ENCODE assay signal across 18 cellular contexts in genomic region chr9:101440714-101441230, GRCh38. TPM values are rescaled to one million over a fixed set of nuclear protein-coding genes. Genes with fewer than 3 reads are reported as not detected.
A peak's percentile ranks its signal among the peaks of the same experiment; 100 is the strongest.
DNase-seq lines count a peak whose midpoint lies in the region; ATAC-seq and TF ChIP-seq lines count a peak whose summit lies in the region.
"Had no signal": no experiment of that assay in that cellular context is flagged by ENCODE, and none has a peak within 500 bp of the region (broad histone marks: within the 10 kb centered on the region; RNA-seq: fewer than 3 reads in every experiment).

No MANE protein-coding gene starts in this region.

- H3K27me3 ChIP-seq in hepatocyte = no peaks in the 10 kb centered on the region
- H3K27me3 ChIP-seq in right lobe of liver = no peaks in the 10 kb centered on the region
- no peaks in the 10 kb centered on the region for H3K27me3 ChIP-seq in suprapubic skin

- TF ChIP-seq POLR2A in right lobe of liver (IDR thresholded peaks at IDR 0.05) (peak; percentile 63), suprapubic skin (IDR thresholded peaks at IDR 0.05) (no peak)

- H3K27ac Mint-ChIP-seq in activated T-helper 2 cell treated with anti-CD3 and anti-CD28 coated beads, Interferon-gamma antibody, Interleukin-2, Interleukin-4, amounts not matched to agents 10 μg/mL and 5 μg/mL and 100 μg/mL, durations not matched to agents 14 hours and 24 hours and 36 hours = no peak overlapping the region
- no peak overlapping the region for H3K27ac Mint-ChIP-seq in activated CD4-positive, alpha-beta T cell treated with anti-CD3 and anti-CD28 coated beads for 36 hours
- H3K27ac Mint-ChIP-seq: CD4-positive, alpha-beta T cell; HFFc6; IgD-negative memory B cell had no signal

- H3K4me3 Mint-ChIP-seq in activated T-helper 2 cell treated with anti-CD3 and anti-CD28 coated beads, Interferon-gamma antibody, Interleukin-2, Interleukin-4, amounts not matched to agents 10 μg/mL and 5 μg/mL and 100 μg/mL, durations not matched to agents 14 hours and 24 hours and 36 hours (ENCODE audit: low read depth) = no peak overlapping the region
- no peak overlapping the region for H3K4me3 Mint-ChIP-seq in activated CD4-positive, alpha-beta T cell treated with anti-CD3 and anti-CD28 coated beads for 36 hours
- H3K4me3 Mint-ChIP-seq: CD4-positive, alpha-beta T cell; HFFc6; IgD-negative memory B cell had no signal

- CTCF ChIA-PET in OCI-LY7 (lab: Charles Lee; ENCODE audit: unreplicated experiment) = no interaction called here
- CTCF ChIA-PET in activated CD4-positive, alpha-beta T cell treated with anti-CD3 and anti-CD28 coated beads for 36 hours (lab: Charles Lee) = no interaction called here

- peaks cover 15% of the 10 kb centered on the region for H3K27me3 Mint-ChIP-seq in activated T-helper 2 cell treated with anti-CD3 and anti-CD28 coated beads, Interferon-gamma antibody, Interleukin-2, Interleukin-4, amounts not matched to agents 10 μg/mL and 5 μg/mL and 100 μg/mL, durations not matched to agents 14 hours and 24 hours and 36 hours (ENCODE audit: low read depth)
- peaks cover 29% of the 10 kb centered on the region for H3K27me3 Mint-ChIP-seq in activated CD4-positive, alpha-beta T cell treated with anti-CD3 and anti-CD28 coated beads for 36 hours

- no peaks in the 10 kb centered on the region for H4K20me1 ChIP-seq in OCI-LY7 (ENCODE audit: insufficient read depth, low read length)
- H4K20me1 ChIP-seq in hepatocyte (ENCODE audit: insufficient read depth, poor library complexity, severe bottlenecking) = no peaks in the 10 kb centered on the region

- H3K27ac ChIP-seq in OCI-LY7 (ENCODE audit: low read depth, low read length, poor library complexity, severe bottlenecking) (no peak overlapping the region), hepatocyte (peak overlapping the region; percentile 87), right lobe of liver (peak overlapping the region; percentile 83 to 99 (median 95)), suprapubic skin (no peak overlapping the region)
- H3K27ac ChIP-seq: 22Rv1 had no signal

- POLR2A ChIA-PET in OCI-LY7 (lab: Charles Lee) = no interaction called here
- POLR2A ChIA-PET in activated CD4-positive, alpha-beta T cell treated with anti-CD3 and anti-CD28 coated beads for 36 hours (lab: Charles Lee) = no interaction called here

- 59% methylated on average over 3 of the region's 3 CpGs for WGBS in hepatocyte (ENCODE audit: low lambda C conversion rate, missing lambda C conversion rate)
- 7% methylated on average over 3 of the region's 3 CpGs for WGBS in right lobe of liver (ENCODE audit: insufficient coverage, low coverage, low lambda C conversion rate, missing lambda C conversion rate)
- 55% methylated on average over 3 of the region's 3 CpGs for WGBS in suprapubic skin

- no peak for TF ChIP-seq EP300 in suprapubic skin (IDR thresholded peaks at IDR 0.05)

- H3K9me3 ChIP-seq in OCI-LY7 (ENCODE audit: low read length) (no peaks in the 10 kb centered on the region), hepatocyte (ENCODE audit: low read depth) (no peaks in the 10 kb centered on the region), right lobe of liver (no peaks in the 10 kb centered on the region), suprapubic skin (no peaks in the 10 kb centered on the region)
- H3K9me3 ChIP-seq: HAP-1 had no signal

- H2AFZ ChIP-seq in OCI-LY7 (ENCODE audit: low read length) = peak overlapping the region; percentile 46; the same call in 1 of the 2 replicates
- no peak overlapping the region for H2AFZ ChIP-seq in hepatocyte

- peak; percentile 6 to 34 (median 16) for ATAC-seq in right lobe of liver
- ATAC-seq in activated CD4-positive, alpha-beta T cell treated with anti-CD3 and anti-CD28 coated beads for 36 hours = no peak
- no peak for ATAC-seq in HG03378 (IDR thresholded peaks at IDR 0.05; ENCODE audit: unreplicated experiment)

- intact Hi-C loops in OCI-LY7 (cut with micrococcal nuclease; ENCODE audit: unreplicated experiment) (no loop called here), right lobe of liver (cut with DNase I) (loop anchor here in 1 of 2 donors (5.0 kb wide), 1 partner anchor 113 kb away; no protein-coding TSS in a partner anchor)
- intact Hi-C loops in activated T-helper 2 cell treated with anti-CD3 and anti-CD28 coated beads, Interferon-gamma antibody, Interleukin-2, Interleukin-4, amounts not matched to agents 10 μg/mL and 5 μg/mL and 100 μg/mL, durations not matched to agents 14 hours and 24 hours and 36 hours (cut with micrococcal nuclease) = no loop called here
- intact Hi-C loops in activated CD4-positive, alpha-beta T cell treated with anti-CD3 and anti-CD28 coated beads for 36 hours (cut with DNase I, micrococcal nuclease) = no loop called here

- H3K9me3 Mint-ChIP-seq in activated T-helper 2 cell treated with anti-CD3 and anti-CD28 coated beads, Interferon-gamma antibody, Interleukin-2, Interleukin-4, amounts not matched to agents 10 μg/mL and 5 μg/mL and 100 μg/mL, durations not matched to agents 14 hours and 24 hours and 36 hours = no peaks in the 10 kb centered on the region
- H3K9me3 Mint-ChIP-seq in activated CD4-positive, alpha-beta T cell treated with anti-CD3 and anti-CD28 coated beads for 36 hours (ENCODE audit: low read depth) = no peaks in the 10 kb centered on the region
- H3K9me3 Mint-ChIP-seq: CD4-positive, alpha-beta T cell; HFFc6 had no signal

- no peaks in the 10 kb centered on the region for H3K4me1 Mint-ChIP-seq in activated T-helper 2 cell treated with anti-CD3 and anti-CD28 coated beads, Interferon-gamma antibody, Interleukin-2, Interleukin-4, amounts not matched to agents 10 μg/mL and 5 μg/mL and 100 μg/mL, durations not matched to agents 14 hours and 24 hours and 36 hours (ENCODE audit: low read depth)
- no peaks in the 10 kb centered on the region for H3K4me1 Mint-ChIP-seq in activated CD4-positive, alpha-beta T cell treated with anti-CD3 and anti-CD28 coated beads for 36 hours

- no peaks in the 10 kb centered on the region for H3K79me2 ChIP-seq in OCI-LY7 (ENCODE audit: insufficient read depth, low read depth, low read length)
- no peaks in the 10 kb centered on the region for H3K79me2 ChIP-seq in hepatocyte

- H3K36me3 ChIP-seq in OCI-LY7 (ENCODE audit: insufficient read depth, low read length) (no peaks in the 10 kb centered on the region), hepatocyte (replicated peaks; ENCODE audit: insufficient read depth, low read depth) (no peaks in the 10 kb centered on the region), right lobe of liver (no peaks in the 10 kb centered on the region), suprapubic skin (no peaks in the 10 kb centered on the region)
- H3K36me3 ChIP-seq: HAP-1 had no signal

- DNase-seq in AML-193 (lab: John Stamatoyannopoulos, UW) = peak; percentile 12 to 24
- DNase-seq in OCI-LY7 (ENCODE audit: low spot score) = peak; percentile 30
- peak; percentile 37 for DNase-seq in hepatocyte (ENCODE audit: low spot score)
- peak in 1 of 3 donors; percentile 58 for DNase-seq in right lobe of liver
- no peak for DNase-seq in activated T-helper 2 cell treated with anti-CD3 and anti-CD28 coated beads, Interferon-gamma antibody, Interleukin-2, Interleukin-4, amounts not matched to agents 10 μg/mL and 5 μg/mL and 100 μg/mL, durations not matched to agents 14 hours and 24 hours and 36 hours (ENCODE audit: low spot score)
- no peak for DNase-seq in activated CD4-positive, alpha-beta T cell treated with anti-CD3 and anti-CD28 coated beads for 36 hours
- no peak for DNase-seq in suprapubic skin (ENCODE audit: low spot score in 2 of 2)
- DNase-seq: C1 segment of cervical spinal cord; CD4-positive, alpha-beta T cell; DND-41; GF-D8; HFFc6 had no signal

- H3K4me2 ChIP-seq in OCI-LY7 (ENCODE audit: low read length) (peak overlapping the region; percentile 37), hepatocyte (no peak overlapping the region)

- BruUV-seq in OCI-LY7 (replicated peaks; lab: Mats Ljungman, UMichigan) = no TSS peak

- H3K4me3 ChIP-seq in OCI-LY7 (ENCODE audit: low read depth, low read length, poor library complexity, severe bottlenecking) = no peak overlapping the region
- no peak overlapping the region for H3K4me3 ChIP-seq in hepatocyte
- peak overlapping the region in 2 of 3 donors; percentile 43 to 50 for H3K4me3 ChIP-seq in right lobe of liver
- H3K4me3 ChIP-seq in suprapubic skin = no peak overlapping the region
- H3K4me3 ChIP-seq: HAP-1 had no signal

- peaks cover 10% of the 10 kb centered on the region for H3K4me1 ChIP-seq in OCI-LY7 (ENCODE audit: insufficient read depth, low read length, poor library complexity, severe bottlenecking)
- peaks cover 13% of the 10 kb centered on the region for H3K4me1 ChIP-seq in hepatocyte (ENCODE audit: insufficient read depth)
- peaks cover 0 to 67% (median 10%) of the 10 kb centered on the region in 4 donors for H3K4me1 ChIP-seq in right lobe of liver
- H3K4me1 ChIP-seq in suprapubic skin = no peaks in the 10 kb centered on the region
- H3K4me1 ChIP-seq: HAP-1 had no signal

- H3K36me3 Mint-ChIP-seq in activated T-helper 2 cell treated with anti-CD3 and anti-CD28 coated beads, Interferon-gamma antibody, Interleukin-2, Interleukin-4, amounts not matched to agents 10 μg/mL and 5 μg/mL and 100 μg/mL, durations not matched to agents 14 hours and 24 hours and 36 hours (ENCODE audit: low read depth) = no peaks in the 10 kb centered on the region
- no peaks in the 10 kb centered on the region for H3K36me3 Mint-ChIP-seq in activated CD4-positive, alpha-beta T cell treated with anti-CD3 and anti-CD28 coated beads for 36 hours (ENCODE audit: low read depth)
- H3K36me3 Mint-ChIP-seq: IgD-negative memory B cell had no signal

- H3K9me2 ChIP-seq in OCI-LY7 (ENCODE audit: insufficient read depth, low read length) (no peaks in the 10 kb centered on the region), hepatocyte (replicated peaks; ENCODE audit: insufficient read depth) (no peaks in the 10 kb centered on the region)

- TF ChIP-seq CTCF in OCI-LY7 (conservative IDR thresholded peaks at IDR 0.05; ENCODE audit: low read length) = no peak
- no peak for TF ChIP-seq CTCF in hepatocyte (IDR thresholded peaks at IDR 0.05; ENCODE audit: poor library complexity)
- TF ChIP-seq CTCF in right lobe of liver (IDR thresholded peaks at IDR 0.05) = no peak
- no peak for TF ChIP-seq CTCF in suprapubic skin (IDR thresholded peaks at IDR 0.05)

RNA-seq across cellular contexts. Expression of gene ALDOB, which starts 5.2 kb away (rescaled TPM):
- total RNA-seq in OCI-LY7 (2014; rRNA removed; shearing (Covaris generic)) = not detected in 2 replicates
- total RNA-seq in OCI-LY7 (2022) (not detected in 2 replicates), hepatocyte (236 and 264 TPM in 2 replicates), right lobe of liver (1,000 to 10,000 TPM; 2,876 to 4,505 (median 3,144) TPM), suprapubic skin (10 to 100 TPM in 1 of 4 donors, 1 to 10 TPM in 3; 1.1 to 43.3 (median 2.0) TPM)
- polyA plus RNA-seq in hepatocyte = 44.0 and 71.6 TPM in 2 replicates
- not detected in 2 replicates for total RNA-seq in activated T-helper 2 cell treated with anti-CD3 and anti-CD28 coated beads, Interferon-gamma antibody, Interleukin-2, Interleukin-4, amounts not matched to agents 10 μg/mL and 5 μg/mL and 100 μg/mL, durations not matched to agents 14 hours and 24 hours and 36 hours
- not detected for total RNA-seq in activated CD4-positive, alpha-beta T cell treated with anti-CD3 and anti-CD28 coated beads for 36 hours
- total RNA-seq: A673; CD4-positive, alpha-beta T cell; H1; HFFc6 had no signal
- polyA plus RNA-seq: H1 had no signal

RNA-seq across cellular contexts. Expression of gene ZNF189, which starts 42.1 kb away (rescaled TPM):
- 11.0 and 11.7 TPM in 2 replicates for total RNA-seq in OCI-LY7 (2014; rRNA removed; shearing (Covaris generic))
- 17.3 and 17.8 TPM in 2 replicates for total RNA-seq in OCI-LY7 (2022)
- 50.0 and 60.3 TPM in 2 replicates for total RNA-seq in hepatocyte
- 11.1 and 13.6 TPM in 2 replicates for polyA plus RNA-seq in hepatocyte
- 1 to 10 TPM; 5.7 to 9.7 (median 8.2) TPM for total RNA-seq in right lobe of liver
- total RNA-seq in activated T-helper 2 cell treated with anti-CD3 and anti-CD28 coated beads, Interferon-gamma antibody, Interleukin-2, Interleukin-4, amounts not matched to agents 10 μg/mL and 5 μg/mL and 100 μg/mL, durations not matched to agents 14 hours and 24 hours and 36 hours = 10.6 and 11.0 TPM in 2 replicates
- 10 to 100 TPM; 10.2 to 13.1 TPM for total RNA-seq in activated CD4-positive, alpha-beta T cell treated with anti-CD3 and anti-CD28 coated beads for 36 hours
- 10 to 100 TPM in 2 of 4 donors, 1 to 10 TPM in 2; 6.1 to 14.9 (median 10.2) TPM for total RNA-seq in suprapubic skin

RNA-seq across cellular contexts. Expression of gene MRPL50, which starts 42.4 kb away (rescaled TPM):
- total RNA-seq in OCI-LY7 (2014; rRNA removed; shearing (Covaris generic)) = 17.7 and 18.5 TPM in 2 replicates
- total RNA-seq in OCI-LY7 (2022) (12.8 and 13.3 TPM in 2 replicates), hepatocyte (22.8 and 24.1 TPM in 2 replicates), right lobe of liver (1 to 10 TPM; 4.6 to 8.7 (median 6.7) TPM), suprapubic skin (10 to 100 TPM in 3 of 4 donors, 1 to 10 TPM in 1; 6.8 to 13.0 (median 11.2) TPM)
- polyA plus RNA-seq in hepatocyte = 23.1 and 23.7 TPM in 2 replicates
- total RNA-seq in activated T-helper 2 cell treated with anti-CD3 and anti-CD28 coated beads, Interferon-gamma antibody, Interleukin-2, Interleukin-4, amounts not matched to agents 10 μg/mL and 5 μg/mL and 100 μg/mL, durations not matched to agents 14 hours and 24 hours and 36 hours = 14.2 and 14.8 TPM in 2 replicates
- total RNA-seq in activated CD4-positive, alpha-beta T cell treated with anti-CD3 and anti-CD28 coated beads for 36 hours = 10 to 100 TPM; 15.5 to 17.0 TPM

RNA-seq across cellular contexts. Expression of gene BAAT, which starts 56.0 kb away (rescaled TPM):
- 0.13 TPM in 1 of 2 replicates, not detected in the other for total RNA-seq in OCI-LY7 (2014; rRNA removed; shearing (Covaris generic))
- total RNA-seq in OCI-LY7 (2022) = not detected in 2 replicates
- 41.8 and 45.2 TPM in 2 replicates for total RNA-seq in hepatocyte
- polyA plus RNA-seq in hepatocyte = 13.8 and 19.8 TPM in 2 replicates
- total RNA-seq in right lobe of liver = 100 to 1,000 TPM; 223 to 648 (median 507) TPM
- not detected in 2 replicates for total RNA-seq in activated T-helper 2 cell treated with anti-CD3 and anti-CD28 coated beads, Interferon-gamma antibody, Interleukin-2, Interleukin-4, amounts not matched to agents 10 μg/mL and 5 μg/mL and 100 μg/mL, durations not matched to agents 14 hours and 24 hours and 36 hours
- total RNA-seq in activated CD4-positive, alpha-beta T cell treated with anti-CD3 and anti-CD28 coated beads for 36 hours = under 1 TPM in 1 of 2 experiments, not detected in 1; 0.07 TPM
- 1 to 10 TPM in 1 of 4 donors, not detected in 3; 2.3 TPM for total RNA-seq in suprapubic skin
- total RNA-seq: CD4-positive, alpha-beta T cell had no signal
- polyA plus RNA-seq: IgD-negative memory B cell had no signal

Comparison
In these comparisons a context has a peak if more than half of its experiments do, and no peak if none do; other contexts are left out.
1. DNase-seq: peak in AML-193 (2 of 2), OCI-LY7 (single experiment) and hepatocyte (single experiment); none in activated T-helper 2 cell treated with anti-CD3 and anti-CD28 coated beads, Interferon-gamma antibody, Interleukin-2, Interleukin-4, amounts not matched to agents 10 μg/mL and 5 μg/mL and 100 μg/mL, durations not matched to agents 14 hours and 24 hours and 36 hours (single experiment), activated CD4-positive, alpha-beta T cell treated with anti-CD3 and anti-CD28 coated beads for 36 hours (single experiment) and suprapubic skin (0 of 2).
2. H3K27ac ChIP-seq: peak in hepatocyte (single experiment) and right lobe of liver (3 of 3); none in OCI-LY7 (single experiment) and suprapubic skin (single experiment).
3. H3K4me3 ChIP-seq: peak in right lobe of liver (2 of 3); none in OCI-LY7 (single experiment), hepatocyte (single experiment) and suprapubic skin (single experiment).
4. ATAC-seq: peak in right lobe of liver (4 of 4); none in activated CD4-positive, alpha-beta T cell treated with anti-CD3 and anti-CD28 coated beads for 36 hours (single experiment) and HG03378 (single experiment).
5. RNA of gene ALDOB, which starts 5.2 kb away (total RNA-seq): 2,876 to 4,505 TPM in right lobe of liver; 236 to 264 TPM in hepatocyte, 1.1 to 43.3 TPM in suprapubic skin, not detected in OCI-LY7, not detected in activated T-helper 2 cell treated with anti-CD3 and anti-CD28 coated beads, Interferon-gamma antibody, Interleukin-2, Interleukin-4, amounts not matched to agents 10 μg/mL and 5 μg/mL and 100 μg/mL, durations not matched to agents 14 hours and 24 hours and 36 hours and not detected in activated CD4-positive, alpha-beta T cell treated with anti-CD3 and anti-CD28 coated beads for 36 hours; every median in the first group is over 10 times any median in the second.